Comparison of ENCODE assay signal across 22 cellular contexts in the genomic region with DNA sequence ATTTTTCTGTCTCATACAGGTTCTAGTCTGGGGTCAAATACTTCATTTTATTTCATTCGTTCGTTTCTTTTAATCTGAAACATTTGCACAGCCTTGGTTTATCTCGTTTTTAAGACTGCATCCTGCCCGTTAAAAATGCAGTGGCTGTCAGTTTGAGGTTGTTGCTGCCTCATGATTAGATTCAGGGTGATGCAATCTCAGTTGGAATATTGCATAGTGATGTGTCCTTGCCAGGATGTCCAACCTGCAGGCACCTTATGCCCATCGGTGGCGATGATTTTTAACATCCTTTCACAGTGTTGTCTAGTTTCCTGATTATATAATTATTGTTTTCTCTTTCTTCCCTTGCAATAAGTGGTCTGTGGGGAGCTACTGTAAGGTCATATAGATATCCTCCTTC. TPM values are rescaled to one million over a fixed set of nuclear protein-coding genes. Genes with fewer than 3 reads are reported as not detected.
"Had no signal": no experiment of that assay in that cellular context is flagged by ENCODE, and none has a peak within 500 bp of the region (broad histone marks: within the 10 kb centered on the region; RNA-seq: fewer than 3 reads in every experiment).

No MANE protein-coding gene starts in this region.

- H3K4me3 ChIP-seq: colonic mucosa, heart left ventricle, mucosa of descending colon, sigmoid colon, skin epidermis, testis, tibial nerve had no signal

- H3K4me1 ChIP-seq: colonic mucosa, foreskin keratinocyte, heart left ventricle, sigmoid colon, testis, tibial nerve had no signal

- ATAC-seq: foreskin keratinocyte; heart left ventricle; mucosa of descending colon; naive thymus-derived CD8-positive, alpha-beta T cell; stimulated activated naive B cell treated with anti-CD40 and anti-IgM and Interleukin-4, amounts not matched to agents 10 μg/mL and 1 μg/mL and 100 μg/mL, for 72 hours; stimulated activated naive CD8-positive, alpha-beta T cell treated with anti-CD3 and anti-CD28 coated beads, Interleukin-15, amount 100 ng/mL, for 72 hours had no signal

- FAIRE-seq: endothelial cell of umbilical vein had no signal

- H3K27ac ChIP-seq: colonic mucosa, foreskin keratinocyte, heart left ventricle, neutrophil, sigmoid colon, skin epidermis, testis, tibial nerve had no signal

- DNase-seq: colonic mucosa; dermis blood vessel endothelial cell; erythroblast; foreskin keratinocyte; heart left ventricle; hippocampal formation; kidney glomerular epithelial cell; mammary epithelial cell; mucosa of descending colon; naive thymus-derived CD8-positive, alpha-beta T cell; posterior cingulate gyrus; sigmoid colon; stimulated activated CD4-positive, alpha-beta T cell treated with anti-CD3 and anti-CD28 coated beads, Interleukin-2, amount 100 ng/mL, for 24 hours; stimulated activated CD4-positive, alpha-beta T cell treated with anti-CD3 and anti-CD28 coated beads, Interleukin-4, amount 100 ng/mL, for 4 hours; stimulated activated naive B cell treated with anti-CD40 and anti-IgM and Interleukin-4, amounts not matched to agents 10 μg/mL and 1 μg/mL and 100 μg/mL, for 72 hours; stimulated activated naive CD8-positive, alpha-beta T cell treated with anti-CD3 and anti-CD28 coated beads, Interleukin-15, amount 100 ng/mL, for 72 hours; testis had no signal

- H3K9me3 ChIP-seq: colonic mucosa, heart left ventricle, mucosa of descending colon, neutrophil, sigmoid colon, testis, tibial nerve had no signal

- H3K36me3 Mint-ChIP-seq: naive thymus-derived CD8-positive, alpha-beta T cell had no signal

- H3K36me3 ChIP-seq: colonic mucosa, heart left ventricle, neutrophil, sigmoid colon, tibial nerve had no signal

- H3K4me1 Mint-ChIP-seq: naive thymus-derived CD8-positive, alpha-beta T cell; stimulated activated naive B cell treated with anti-CD40 and anti-IgM and Interleukin-4, amounts not matched to agents 10 μg/mL and 1 μg/mL and 100 μg/mL, for 72 hours; stimulated activated naive CD8-positive, alpha-beta T cell treated with anti-CD3 and anti-CD28 coated beads, Interleukin-15, amount 100 ng/mL, for 72 hours had no signal

- H3K4me3 Mint-ChIP-seq: naive thymus-derived CD8-positive, alpha-beta T cell; stimulated activated naive B cell treated with anti-CD40 and anti-IgM and Interleukin-4, amounts not matched to agents 10 μg/mL and 1 μg/mL and 100 μg/mL, for 72 hours; stimulated activated naive CD8-positive, alpha-beta T cell treated with anti-CD3 and anti-CD28 coated beads, Interleukin-15, amount 100 ng/mL, for 72 hours had no signal

- H3K27me3 Mint-ChIP-seq: stimulated activated naive B cell treated with anti-CD40 and anti-IgM and Interleukin-4, amounts not matched to agents 10 μg/mL and 1 μg/mL and 100 μg/mL, for 72 hours; stimulated activated naive CD8-positive, alpha-beta T cell treated with anti-CD3 and anti-CD28 coated beads, Interleukin-15, amount 100 ng/mL, for 72 hours had no signal

- H3K27me3 ChIP-seq: colonic mucosa, foreskin keratinocyte, heart left ventricle, neutrophil, sigmoid colon, testis, tibial nerve had no signal

- H3K27ac Mint-ChIP-seq: naive thymus-derived CD8-positive, alpha-beta T cell; stimulated activated naive B cell treated with anti-CD40 and anti-IgM and Interleukin-4, amounts not matched to agents 10 μg/mL and 1 μg/mL and 100 μg/mL, for 72 hours; stimulated activated naive CD8-positive, alpha-beta T cell treated with anti-CD3 and anti-CD28 coated beads, Interleukin-15, amount 100 ng/mL, for 72 hours had no signal

RNA-seq across cellular contexts. Expression of gene SH3GL2, which starts 45.1 kb away (rescaled TPM):
- total RNA-seq: endothelial cell of umbilical vein; foreskin keratinocyte; lower leg skin; naive thymus-derived CD8-positive, alpha-beta T cell; tibial nerve had no signal
- polyA plus RNA-seq: mammary epithelial cell; naive thymus-derived CD8-positive, alpha-beta T cell had no signal
